ENCODE assay signal across 27 cellular contexts in the genomic region with DNA sequence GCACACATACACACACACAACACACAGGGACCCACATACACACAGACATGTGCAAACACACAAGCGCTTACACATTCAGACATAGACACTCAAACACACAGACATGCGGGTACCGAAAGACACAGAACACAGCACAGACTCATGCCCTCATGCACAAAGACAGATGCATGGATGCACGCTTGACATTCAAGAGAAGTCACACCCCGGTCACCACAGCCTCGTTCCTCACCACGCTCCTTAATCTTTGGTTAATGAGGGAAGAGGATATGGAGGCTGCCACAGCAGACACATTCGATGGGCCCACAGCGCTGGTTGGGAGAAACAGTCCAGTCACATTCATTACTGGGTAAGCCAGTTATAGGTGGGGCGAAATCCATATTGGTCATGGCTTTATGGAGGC.
"Had no signal": no experiment of that assay in that cellular context is flagged by ENCODE, and none has a peak within 500 bp of the region (broad histone marks: within the 10 kb centered on the region; RNA-seq: fewer than 3 reads in every experiment).

No MANE protein-coding gene starts in this region.

- H3K9me3 ChIP-seq: gastrocnemius medialis, heart right ventricle, ovary, psoas muscle, sigmoid colon, stomach, thyroid gland had no signal

- H3K4me1 Mint-ChIP-seq: immature natural killer cell, nephron, neural progenitor cell had no signal

- H3K4me3 Mint-ChIP-seq: effector memory CD8-positive, alpha-beta T cell; immature natural killer cell; naive thymus-derived CD4-positive, alpha-beta T cell; nephron; neural progenitor cell; type B pancreatic cell had no signal

- ATAC-seq: effector memory CD8-positive, alpha-beta T cell; gastrocnemius medialis; heart right ventricle; left lobe of liver; psoas muscle had no signal

- H3K9me3 Mint-ChIP-seq: effector memory CD8-positive, alpha-beta T cell; immature natural killer cell; nephron; neural progenitor cell; type B pancreatic cell had no signal

- H3K27me3 ChIP-seq: neural progenitor cell, ovary, sigmoid colon, thyroid gland had no signal

- H3K36me3 ChIP-seq: gastrocnemius medialis, heart right ventricle, neural progenitor cell, ovary, sigmoid colon, stomach, thyroid gland had no signal

- H2AFZ ChIP-seq: neural progenitor cell had no signal

- DNase-seq: cortex of kidney; effector memory CD8-positive, alpha-beta T cell; foreskin fibroblast; gastrocnemius medialis; heart right ventricle; hippocampal formation; immature natural killer cell; islet precursor cell; mesendoderm; midbrain; naive thymus-derived CD4-positive, alpha-beta T cell; nucleus accumbens; ovary; psoas muscle; right cardiac atrium; sigmoid colon; stimulated activated CD4-positive, alpha-beta T cell treated with anti-CD3 and anti-CD28 coated beads, Interleukin-15, amount 100 ng/mL, for 24 hours; stimulated activated CD4-positive, alpha-beta T cell treated with anti-CD3 and anti-CD28 coated beads, Interleukin-2, amount 100 ng/mL, for 48 hours; stimulated activated CD8-positive, alpha-beta memory T cell treated with anti-CD3 and anti-CD28 coated beads, Interleukin-4, amount 100 ng/mL, for 48 hours; stimulated activated naive CD4-positive, alpha-beta T cell treated with Interleukin-2 at 50 U/mL for 16 hours; stomach; thyroid gland had no signal

- H3K4me3 ChIP-seq: gastrocnemius medialis, heart right ventricle, neural progenitor cell, ovary, psoas muscle, sigmoid colon, skin epidermis, stomach, thyroid gland had no signal

- H3K4me2 ChIP-seq: neural progenitor cell had no signal

- H3K36me3 Mint-ChIP-seq: immature natural killer cell, neural progenitor cell, type B pancreatic cell had no signal

- H3K27ac Mint-ChIP-seq: effector memory CD8-positive, alpha-beta T cell; immature natural killer cell; nephron; neural progenitor cell; type B pancreatic cell had no signal

- H3K4me1 ChIP-seq: gastrocnemius medialis, heart right ventricle, psoas muscle, stomach, thyroid gland had no signal

- H3K27ac ChIP-seq: gastrocnemius medialis, heart right ventricle, neural progenitor cell, ovary, psoas muscle, sigmoid colon, skin epidermis, stomach, thyroid gland had no signal

- H3K9ac ChIP-seq: neural progenitor cell had no signal
